9 cellular contexts compared by ENCODE assay signal in genomic region chr2:121489284-121489683, GRCh38. TPM values are rescaled to one million over a fixed set of nuclear protein-coding genes. Genes with fewer than 3 reads are reported as not detected.
DNase-seq lines count a peak whose midpoint lies in the region; ATAC-seq and TF ChIP-seq lines count a peak whose summit lies in the region.
"Had no signal": no experiment of that assay in that cellular context is flagged by ENCODE, and none has a peak within 500 bp of the region (broad histone marks: within the 10 kb centered on the region; RNA-seq: fewer than 3 reads in every experiment).

No MANE protein-coding gene starts in this region.

- DNase-seq in MM.1S (peak; percentile 63), SK-MEL-5 (ENCODE audit: low read depth, low spot score) (peak; percentile 26)
- no peak for DNase-seq in activated naive CD8-positive, alpha-beta T cell treated with anti-CD3 and anti-CD28 coated beads for 36 hours
- DNase-seq in stimulated activated naive CD4-positive, alpha-beta T cell treated with Interleukin-2 at 50 U/mL for 16 hours (lab: John Stamatoyannopoulos, UW), result no peak
- no peak for DNase-seq in activated T-cell treated with anti-CD3 and anti-CD28 coated beads, Interleukin-2, amount 50 U/mL, for 48 hours

- H3K9me3 ChIP-seq in MM.1S (replicated peaks; ENCODE audit: insufficient read depth, low read length) (no peaks in the 10 kb centered on the region), neutrophil (no peaks in the 10 kb centered on the region)

- H3K27ac ChIP-seq in MM.1S (ENCODE audit: low read length) (no peak overlapping the region), neutrophil (peak overlapping the region; percentile 44)

- peak overlapping the region; percentile 24; the same call in 1 of the 2 replicates for H3K4me2 ChIP-seq in MM.1S (ENCODE audit: low read depth, low read length)

- no peaks in the 10 kb centered on the region for H3K9me3 Mint-ChIP-seq in activated naive CD8-positive, alpha-beta T cell treated with anti-CD3 and anti-CD28 coated beads for 36 hours

- H3K9ac ChIP-seq in MM.1S (ENCODE audit: low read length), result no peak overlapping the region

- H3K36me3 ChIP-seq in MM.1S (replicated peaks; ENCODE audit: insufficient read depth, low read length) (no peaks in the 10 kb centered on the region), neutrophil (no peaks in the 10 kb centered on the region)

- no peak overlapping the region for H3K27ac Mint-ChIP-seq in activated naive CD8-positive, alpha-beta T cell treated with anti-CD3 and anti-CD28 coated beads for 36 hours

- no peaks in the 10 kb centered on the region for H4K20me1 ChIP-seq in MM.1S (ENCODE audit: insufficient read depth, low read length)

- in situ Hi-C loops in SK-MEL-5 (cut with HindIII; ENCODE audit: low pct_unique_long_range_greater_than_20kb, low sequenced_read_pairs), result no loop called here

- no peak overlapping the region for H3K4me3 Mint-ChIP-seq in activated naive CD8-positive, alpha-beta T cell treated with anti-CD3 and anti-CD28 coated beads for 36 hours

- no peak overlapping the region for H2AFZ ChIP-seq in MM.1S (ENCODE audit: low read length)

- H3K4me1 ChIP-seq in MM.1S (ENCODE audit: low read length) (peaks cover 7% of the 10 kb centered on the region; the same call in 1 of the 2 replicates), neutrophil (ENCODE audit: control insufficient read depth in 1 of 2, insufficient read depth in 1 of 2, low read depth in 1 of 2, low read length in 1 of 2) (peaks cover 0 to 5% of the 10 kb centered on the region in 2 experiments)

- no peaks in the 10 kb centered on the region for H3K9me2 ChIP-seq in MM.1S (replicated peaks; ENCODE audit: insufficient read depth, low read length)

- no peak overlapping the region for H3K4me3 ChIP-seq in MM.1S (ENCODE audit: low read length)
- no peak overlapping the region for H3K4me3 ChIP-seq in neutrophil (ENCODE audit: low read depth in 1 of 2, low read length in 1 of 2)

- H3K27me3 ChIP-seq in MM.1S (replicated peaks; ENCODE audit: insufficient read depth, low read length), result no peaks in the 10 kb centered on the region
- no peaks in the 10 kb centered on the region for H3K27me3 ChIP-seq in neutrophil

- peaks cover 5% of the 10 kb centered on the region for H3K36me3 Mint-ChIP-seq in activated naive CD8-positive, alpha-beta T cell treated with anti-CD3 and anti-CD28 coated beads for 36 hours

- H3K79me2 ChIP-seq in MM.1S (ENCODE audit: low read length), result peaks cover 26% of the 10 kb centered on the region

- no peaks in the 10 kb centered on the region for H3K27me3 Mint-ChIP-seq in activated naive CD8-positive, alpha-beta T cell treated with anti-CD3 and anti-CD28 coated beads for 36 hours

- H3F3A ChIP-seq in MM.1S (ENCODE audit: insufficient read depth, low read length), result no peaks in the 10 kb centered on the region

- no peak for TF ChIP-seq CTCF in MM.1S (IDR thresholded peaks at IDR 0.05; ENCODE audit: low read length)
- TF ChIP-seq CTCF in neutrophil (IDR thresholded peaks at IDR 0.05), result no peak

- ATAC-seq in GM19463 (IDR thresholded peaks at IDR 0.05; ENCODE audit: unreplicated experiment) (peak; percentile 74), HG03354 (IDR thresholded peaks at IDR 0.05; ENCODE audit: poor library complexity, severe bottlenecking, unreplicated experiment) (no peak)

- H3K4me1 Mint-ChIP-seq in activated naive CD8-positive, alpha-beta T cell treated with anti-CD3 and anti-CD28 coated beads for 36 hours, result peaks cover 22% of the 10 kb centered on the region

RNA-seq across cellular contexts. Expression of gene RNU4ATAC, which starts 41.4 kb away (rescaled TPM):
- not detected in 2 replicates for total RNA-seq in SK-MEL-5 (2014; rRNA removed; shearing (Covaris generic))
- not detected in 2 replicates for polyA plus RNA-seq in SK-MEL-5 (2015; cell fraction: cytosol; rRNA removed)
- polyA plus RNA-seq in SK-MEL-5 (2015; cell fraction: nucleus; rRNA removed), result not detected in 2 replicates
- total RNA-seq in activated naive CD8-positive, alpha-beta T cell treated with anti-CD3 and anti-CD28 coated beads for 36 hours, result not detected
- polyA plus RNA-seq: adipose tissue had no signal

Comparison
In these comparisons a context has a peak if more than half of its experiments do, and no peak if none do; other contexts are left out.
1. DNase-seq: peak in MM.1S (single experiment) and SK-MEL-5 (single experiment); none in activated naive CD8-positive, alpha-beta T cell treated with anti-CD3 and anti-CD28 coated beads for 36 hours (single experiment), stimulated activated naive CD4-positive, alpha-beta T cell treated with Interleukin-2 at 50 U/mL for 16 hours (single experiment) and activated T-cell treated with anti-CD3 and anti-CD28 coated beads, Interleukin-2, amount 50 U/mL, for 48 hours (0 of 2).